ENCODE assay signal across 19 cellular contexts in the genomic region with DNA sequence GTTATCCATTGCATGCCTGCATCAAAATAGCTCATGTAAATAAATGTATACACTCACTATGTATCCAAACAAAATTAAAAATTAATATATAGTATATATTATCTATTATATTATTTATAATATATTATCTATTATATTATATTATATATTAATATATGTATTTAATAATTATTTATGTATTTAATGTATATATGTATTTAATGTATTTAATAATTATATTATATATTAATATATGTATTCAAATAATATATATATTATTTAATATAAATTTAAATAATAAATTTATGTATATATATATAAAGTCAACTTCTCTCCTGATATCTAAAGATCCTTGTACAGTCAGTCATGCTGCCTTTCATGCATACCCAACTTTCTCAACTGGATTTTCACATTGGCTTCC.
A peak's percentile ranks its signal among the peaks of the same experiment; 100 is the strongest.
DNase-seq lines count a peak whose midpoint lies in the region; ATAC-seq, FAIRE-seq and TF ChIP-seq lines count a peak whose summit lies in the region.
"Had no signal": no experiment of that assay in that cellular context is flagged by ENCODE, and none has a peak within 500 bp of the region (broad histone marks: within the 10 kb centered on the region; RNA-seq: fewer than 3 reads in every experiment).

No MANE protein-coding gene starts in this region.

- CTCF ChIA-PET in WTC11 (lab: Charles Lee), result interaction anchor here (0.6 kb wide), 1 partner anchor 17 kb away, joined by 5 read pairs; no protein-coding TSS in a partner anchor

- H3K4me1 ChIP-seq in small intestine (ENCODE audit: control insufficient read depth in 2 of 2, insufficient read depth in 1 of 2, low read depth in 1 of 2, low read length in 1 of 2), result no peaks in the 10 kb centered on the region
- H3K4me1 ChIP-seq: HAP-1 had no signal

- H3K27ac Mint-ChIP-seq in WTC11, result no peak overlapping the region
- H3K27ac Mint-ChIP-seq: HFFc6 had no signal

- no peaks in the 10 kb centered on the region for H3K27me3 Mint-ChIP-seq in WTC11 (ENCODE audit: low read depth)
- H3K27me3 Mint-ChIP-seq: CD4-positive, alpha-beta memory T cell had no signal

- H3K27ac ChIP-seq in small intestine (ENCODE audit: low read depth in 1 of 2, low read length in 1 of 2), result no peak overlapping the region

- FAIRE-seq in G401.6 (lab: Jason Lieb, UNC), result peak; percentile 97
- peak; percentile 92 for FAIRE-seq in frontal cortex (lab: Jason Lieb, UNC)
- peak; percentile 97 for FAIRE-seq in small intestine (lab: Jason Lieb, UNC)
- FAIRE-seq: GM12878, H54 had no signal

- no peaks in the 10 kb centered on the region for H3K9me3 ChIP-seq in small intestine (ENCODE audit: control insufficient read depth, low read depth)
- H3K9me3 ChIP-seq: HAP-1 had no signal

- POLR2A ChIA-PET in WTC11 (lab: Charles Lee), result no interaction called here

- no peak overlapping the region for H3K4me3 ChIP-seq in small intestine (ENCODE audit: low read depth in 1 of 2, low read length in 2 of 2)
- H3K4me3 ChIP-seq: GM12878, HAP-1 had no signal

- H3K27me3 ChIP-seq in small intestine (ENCODE audit: control insufficient read depth in 2 of 2, insufficient read depth in 2 of 2, low read length in 2 of 2), result no peaks in the 10 kb centered on the region

- 0 out of 2 replicates have a peak, but pooled peaks cover 4% of the 10 kb centered on the region for H3K4me1 Mint-ChIP-seq in WTC11
- H3K4me1 Mint-ChIP-seq: CD4-positive, alpha-beta memory T cell had no signal

- ATAC-seq in WTC11 (no peak), GM19467 (IDR thresholded peaks at IDR 0.05; ENCODE audit: unreplicated experiment) (no peak)
- ATAC-seq: GM12878 had no signal

- H3K36me3 ChIP-seq in small intestine (ENCODE audit: control insufficient read depth in 2 of 2, insufficient read depth in 2 of 2, low read length in 2 of 2), result no peaks in the 10 kb centered on the region
- H3K36me3 ChIP-seq: HAP-1 had no signal

- H3K9me3 Mint-ChIP-seq in WTC11, result peaks cover 9% of the 10 kb centered on the region

- DNase-seq in WTC11 (ENCODE audit: low spot score), result no peak
- no peak for DNase-seq in frontal cortex (ENCODE audit: low spot score in 2 of 2)
- DNase-seq in small intestine, result no peak
- DNase-seq in NCI-H146 (lab: John Stamatoyannopoulos, UW), result no peak
- no peak for DNase-seq in GDM1 (lab: John Stamatoyannopoulos, UW)
- DNase-seq: 8988T; C1 segment of cervical spinal cord; Calu3; CD4-positive, alpha-beta memory T cell; COR-L47; DMS53; DMS79 treated with DMSO at 0.1 percent for 48 hours; GOT3; HFFc6 had no signal

- no peak for TF ChIP-seq CTCF in WTC11 (IDR thresholded peaks at IDR 0.05)

- H3K4me3 Mint-ChIP-seq in WTC11, result no peak overlapping the region
- H3K4me3 Mint-ChIP-seq: CD4-positive, alpha-beta memory T cell; HFFc6 had no signal

- no peaks in the 10 kb centered on the region for H3K36me3 Mint-ChIP-seq in WTC11
- H3K36me3 Mint-ChIP-seq: CD4-positive, alpha-beta memory T cell had no signal

TF ChIP-seq in WTC11, 78 proteins besides CTCF, POLR2A, EP300 and RAD21:
- TF ChIP-seq TP53 (CRISPR knock-in tag; IDR thresholded peaks at IDR 0.05) (no peak), HMGA2 (CRISPR knock-in tag; IDR thresholded peaks at IDR 0.05) (peak; percentile 92; the same call in 1 of the 2 replicates)
TF ChIP-seq in WTC11: peak in this region for 1.
